Comparison of ENCODE assay signal across 18 cellular contexts in genomic region chr7:45211066-45211465, GRCh38. TPM values are rescaled to one million over a fixed set of nuclear protein-coding genes. Genes with fewer than 3 reads are reported as not detected.
"Had no signal": no experiment of that assay in that cellular context is flagged by ENCODE, and none has a peak within 500 bp of the region (broad histone marks: within the 10 kb centered on the region; RNA-seq: fewer than 3 reads in every experiment).

No MANE protein-coding gene starts in this region.

- H3K4me3 Mint-ChIP-seq: activated naive CD8-positive, alpha-beta T cell treated with anti-CD3 and anti-CD28 coated beads, Interleukin-2, amount 10 ng/mL, durations not matched to agents 7 days and 5 days; activated T-cell treated with anti-CD3 and anti-CD28 coated beads, Interleukin-2, amount 50 U/mL, for 4 hours; T-helper 2 cell treated with Interferon-gamma antibody and Interleukin-4, amounts not matched to agents 5 μg/mL and 100 μg/mL, for 36 hours had no signal

- H3K27me3 ChIP-seq: ovary had no signal

- H3K4me1 ChIP-seq: SJCRH30 had no signal

- H3K4me3 ChIP-seq: cardiac muscle cell, ovary, SJCRH30, smooth muscle cell had no signal

- ATAC-seq: activated T-cell treated with anti-CD3 and anti-CD28 coated beads, Interleukin-2, amount 50 U/mL, for 4 hours had no signal

- FAIRE-seq: astrocyte, colon, endothelial cell of umbilical vein had no signal

- H3K4me2 ChIP-seq: smooth muscle cell had no signal

- H3K9me3 Mint-ChIP-seq: activated T-cell treated with anti-CD3 and anti-CD28 coated beads, Interleukin-2, amount 50 U/mL, for 4 hours; T-helper 2 cell treated with Interferon-gamma antibody and Interleukin-4, amounts not matched to agents 5 μg/mL and 100 μg/mL, for 36 hours had no signal

- H3K36me3 ChIP-seq: cardiac muscle cell, ovary, SJCRH30 had no signal

- H3K27ac Mint-ChIP-seq: activated naive CD8-positive, alpha-beta T cell treated with anti-CD3 and anti-CD28 coated beads, Interleukin-2, amount 10 ng/mL, durations not matched to agents 7 days and 5 days; T-helper 2 cell treated with Interferon-gamma antibody and Interleukin-4, amounts not matched to agents 5 μg/mL and 100 μg/mL, for 36 hours had no signal

- H3K9me3 ChIP-seq: ovary, SJCRH30 had no signal

- H3K27ac ChIP-seq: cardiac muscle cell, ovary, SJCRH30 had no signal

- DNase-seq: activated gamma-delta T cell treated with Interleukin-2 at 50 U/mL for 16 hours; activated naive CD8-positive, alpha-beta T cell treated with anti-CD3 and anti-CD28 coated beads, Interleukin-2, amount 10 ng/mL, durations not matched to agents 7 days and 5 days; activated T-cell treated with anti-CD3 and anti-CD28 coated beads, Interleukin-2, amount 50 U/mL, for 4 hours; effector CD4-positive, alpha-beta T cell; hypothalamus; kidney glomerular epithelial cell; mesendoderm; ovary; SJCRH30; SW 1271; trophoblast cell had no signal

RNA-seq across cellular contexts. Expression of gene RAMP3, which starts 53.5 kb away (rescaled TPM):
- total RNA-seq: activated naive CD8-positive, alpha-beta T cell treated with anti-CD3 and anti-CD28 coated beads, Interleukin-2, amount 10 ng/mL, durations not matched to agents 7 days and 5 days; activated T-cell treated with anti-CD3 and anti-CD28 coated beads, Interleukin-2, amount 50 U/mL, for 4 hours; astrocyte; cardiac muscle cell; endothelial cell of umbilical vein; SJCRH30; smooth muscle cell had no signal
- polyA plus RNA-seq: cardiac muscle cell, endothelial cell of umbilical vein, neural cell, smooth muscle cell had no signal
